Comparison of ENCODE assay signal across 19 cellular contexts in genomic region chr1:228306275-228307217, GRCh38.
A peak's percentile ranks its signal among the peaks of the same experiment; 100 is the strongest.
DNase-seq lines count a peak whose midpoint lies in the region; ATAC-seq and TF ChIP-seq lines count a peak whose summit lies in the region.
"Had no signal": no experiment of that assay in that cellular context is flagged by ENCODE, and none has a peak within 500 bp of the region (broad histone marks: within the 10 kb centered on the region; RNA-seq: fewer than 3 reads in every experiment).

No MANE protein-coding gene starts in this region.

- H3K9ac ChIP-seq in BLaER1 treated with 17β-estradiol and CSF1 and Interleukin-3, amounts not matched to agents 10 nM and 100 nM, result no peak overlapping the region

- peaks cover 18 to 36% (median 30%) of the 10 kb centered on the region in 11 experiments for H3K9me3 ChIP-seq in BLaER1 treated with 17β-estradiol and CSF1 and Interleukin-3, amounts not matched to agents 10 nM and 100 nM (replicated peaks in 1 of 11)
- peaks cover 14% of the 10 kb centered on the region for H3K9me3 ChIP-seq in osteoblast (ENCODE audit: low read depth, low read length)

- no peak overlapping the region for H3K4me3 ChIP-seq in BLaER1 treated with 17β-estradiol and CSF1 and Interleukin-3, amounts not matched to agents 10 nM and 100 nM
- no peak overlapping the region for H3K4me3 ChIP-seq in osteoblast (ENCODE audit: insufficient read depth, low read length)
- H3K4me3 ChIP-seq: gastroesophageal sphincter, transverse colon had no signal

- peaks cover 0 to 4% (median 0%) of the 10 kb centered on the region in 11 experiments; a peak in 3 of 22 replicates for H4K20me1 ChIP-seq in BLaER1 treated with 17β-estradiol and CSF1 and Interleukin-3, amounts not matched to agents 10 nM and 100 nM
- H4K20me1 ChIP-seq in osteoblast (ENCODE audit: insufficient read depth, low read length), result no peaks in the 10 kb centered on the region

- H2AFZ ChIP-seq in osteoblast (ENCODE audit: low read length), result no peak overlapping the region

- no peak overlapping the region for H3K27ac ChIP-seq in BLaER1 treated with 17β-estradiol and CSF1 and Interleukin-3, amounts not matched to agents 10 nM and 100 nM
- H3K27ac ChIP-seq in osteoblast (ENCODE audit: low read depth, low read length), result no peak overlapping the region
- H3K27ac ChIP-seq: 22Rv1, gastroesophageal sphincter, RWPE1, transverse colon, WERI-Rb-1 had no signal

- DNase-seq in DMS 273 (lab: John Stamatoyannopoulos, UW; ENCODE audit: unreplicated experiment) (peak; percentile 71), DMS 273 treated with DMSO at 0.1 percent for 48 hours (lab: John Stamatoyannopoulos, UW) (no peak), osteoblast (ENCODE audit: insufficient read length, low spot score, missing footprints) (peak; percentile 43), hippocampal formation (lab: John Stamatoyannopoulos, UW) (no peak), amniotic stem cell (lab: John Stamatoyannopoulos, UW) (no peak), NCI-H2196 (lab: John Stamatoyannopoulos, UW; ENCODE audit: unreplicated experiment) (no peak)
- DNase-seq: activated gamma-delta T cell; dermis blood vessel endothelial cell; erythroblast; NCI-H1436 treated with DMSO at 0.1 percent for 48 hours; NK-92 treated with Interleukin-12 subunit alpha and Interleukin-12 subunit beta, amount 100 ng/mL, for 24 hours; stimulated activated CD4-positive, alpha-beta T cell treated with anti-CD3 and anti-CD28 coated beads, Interleukin-4, amount 100 ng/mL, for 24 hours; transverse colon; WERI-Rb-1 had no signal

- H3K79me2 ChIP-seq in osteoblast (ENCODE audit: insufficient read depth, low read length), result no peaks in the 10 kb centered on the region

- no peak for TF ChIP-seq CTCF in osteoblast (IDR thresholded peaks at IDR 0.05; ENCODE audit: extremely low read depth, low read depth, low read length)

- ATAC-seq in SK-N-SH treated with all-trans-retinoic acid at 6 μM for 48 hours, result peak; percentile 22
- ATAC-seq: gastroesophageal sphincter had no signal

- peaks cover 9 to 30% (median 18%) of the 10 kb centered on the region in 11 experiments; a peak in 20 of 22 replicates for H3K36me3 ChIP-seq in BLaER1 treated with 17β-estradiol and CSF1 and Interleukin-3, amounts not matched to agents 10 nM and 100 nM
- H3K36me3 ChIP-seq in osteoblast (ENCODE audit: insufficient read depth, low read length), result no peaks in the 10 kb centered on the region
- H3K36me3 ChIP-seq: transverse colon, WERI-Rb-1 had no signal

- H3K27me3 ChIP-seq in BLaER1 treated with 17β-estradiol and CSF1 and Interleukin-3, amounts not matched to agents 10 nM and 100 nM, result no peaks in the 10 kb centered on the region
- H3K27me3 ChIP-seq in osteoblast (ENCODE audit: insufficient read depth, low read length), result no peaks in the 10 kb centered on the region
- H3K27me3 ChIP-seq: transverse colon had no signal

- H3K4me2 ChIP-seq in BLaER1 treated with 17β-estradiol and CSF1 and Interleukin-3, amounts not matched to agents 10 nM and 100 nM, result peak overlapping the region in 7 of 11 experiments; percentile 6 to 47 (median 40); a peak in 11 of 22 replicates
- no peak overlapping the region for H3K4me2 ChIP-seq in osteoblast (ENCODE audit: insufficient read depth, low read length)

- H3K4me1 ChIP-seq in BLaER1 treated with 17β-estradiol and CSF1 and Interleukin-3, amounts not matched to agents 10 nM and 100 nM, result peaks cover 0 to 15% (median 10%) of the 10 kb centered on the region in 10 experiments; a peak in 11 of 20 replicates
- no peaks in the 10 kb centered on the region for H3K4me1 ChIP-seq in osteoblast (ENCODE audit: insufficient read depth, low read length)
- H3K4me1 ChIP-seq: gastroesophageal sphincter, transverse colon had no signal

TF ChIP-seq in SK-N-SH treated with all-trans-retinoic acid at 6 μM for 48 hours, 23 proteins besides CTCF, POLR2A, EP300 and RAD21:
- no peak for TF ChIP-seq ZNF70 (CRISPR knock-in tag; IDR thresholded peaks at IDR 0.05)
- no peak for TF ChIP-seq SNAI2 (CRISPR knock-in tag; IDR thresholded peaks at IDR 0.05)
- no peak for TF ChIP-seq GLIS3 (CRISPR knock-in tag; IDR thresholded peaks at IDR 0.05)
- no peak for TF ChIP-seq TOX (CRISPR knock-in tag; IDR thresholded peaks at IDR 0.05; ENCODE audit: borderline replicate concordance)
- TF ChIP-seq CREB5 (CRISPR knock-in tag; IDR thresholded peaks at IDR 0.05; ENCODE audit: low read depth), result no peak
- TF ChIP-seq RARB (CRISPR knock-in tag; IDR thresholded peaks at IDR 0.05), result no peak

Comparison
In these comparisons a context has a peak if more than half of its experiments do, and no peak if none do; other contexts are left out.
1. DNase-seq: peak in DMS 273 (single experiment) and osteoblast (single experiment); none in DMS 273 treated with DMSO at 0.1 percent for 48 hours (single experiment), hippocampal formation (0 of 2), amniotic stem cell (single experiment) and NCI-H2196 (single experiment).